1 cellular context compared by ENCODE assay signal in genomic region chr7:91137447-91137846, GRCh38.
TF ChIP-seq lines count a peak whose summit lies in the region.

No MANE protein-coding gene starts in this region.

TF ChIP-seq in WTC11, 78 proteins besides CTCF, POLR2A, EP300 and RAD21 (continued from another document):
- TF ChIP-seq OVOL2 (CRISPR knock-in tag; IDR thresholded peaks at IDR 0.05; ENCODE audit: borderline replicate concordance): no peak
- no peak for TF ChIP-seq CREM (CRISPR knock-in tag; IDR thresholded peaks at IDR 0.05)
- no peak for TF ChIP-seq ATF6 (CRISPR knock-in tag; IDR thresholded peaks at IDR 0.05)
- TF ChIP-seq SOX15 (CRISPR knock-in tag; IDR thresholded peaks at IDR 0.05): no peak
- TF ChIP-seq E2F1 (CRISPR knock-in tag; IDR thresholded peaks at IDR 0.05): no peak
- TF ChIP-seq CREB1 (CRISPR knock-in tag; IDR thresholded peaks at IDR 0.05): no peak
- TF ChIP-seq HMGA2 (CRISPR knock-in tag; IDR thresholded peaks at IDR 0.05): no peak
- TF ChIP-seq, protein P1, sequence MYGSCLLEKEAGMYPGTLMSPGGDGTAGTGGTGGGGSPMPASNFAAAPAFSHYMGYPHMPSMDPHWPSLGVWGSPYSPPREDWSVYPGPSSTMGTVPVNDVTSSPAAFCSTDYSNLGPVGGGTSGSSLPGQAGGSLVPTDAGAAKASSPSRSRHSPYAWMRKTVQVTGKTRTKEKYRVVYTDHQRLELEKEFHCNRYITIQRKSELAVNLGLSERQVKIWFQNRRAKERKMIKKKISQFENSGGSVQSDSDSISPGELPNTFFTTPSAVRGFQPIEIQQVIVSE (CRISPR knock-in tag; IDR thresholded peaks at IDR 0.05; ENCODE audit: borderline replicate concordance): no peak
- TF ChIP-seq, protein P2, sequence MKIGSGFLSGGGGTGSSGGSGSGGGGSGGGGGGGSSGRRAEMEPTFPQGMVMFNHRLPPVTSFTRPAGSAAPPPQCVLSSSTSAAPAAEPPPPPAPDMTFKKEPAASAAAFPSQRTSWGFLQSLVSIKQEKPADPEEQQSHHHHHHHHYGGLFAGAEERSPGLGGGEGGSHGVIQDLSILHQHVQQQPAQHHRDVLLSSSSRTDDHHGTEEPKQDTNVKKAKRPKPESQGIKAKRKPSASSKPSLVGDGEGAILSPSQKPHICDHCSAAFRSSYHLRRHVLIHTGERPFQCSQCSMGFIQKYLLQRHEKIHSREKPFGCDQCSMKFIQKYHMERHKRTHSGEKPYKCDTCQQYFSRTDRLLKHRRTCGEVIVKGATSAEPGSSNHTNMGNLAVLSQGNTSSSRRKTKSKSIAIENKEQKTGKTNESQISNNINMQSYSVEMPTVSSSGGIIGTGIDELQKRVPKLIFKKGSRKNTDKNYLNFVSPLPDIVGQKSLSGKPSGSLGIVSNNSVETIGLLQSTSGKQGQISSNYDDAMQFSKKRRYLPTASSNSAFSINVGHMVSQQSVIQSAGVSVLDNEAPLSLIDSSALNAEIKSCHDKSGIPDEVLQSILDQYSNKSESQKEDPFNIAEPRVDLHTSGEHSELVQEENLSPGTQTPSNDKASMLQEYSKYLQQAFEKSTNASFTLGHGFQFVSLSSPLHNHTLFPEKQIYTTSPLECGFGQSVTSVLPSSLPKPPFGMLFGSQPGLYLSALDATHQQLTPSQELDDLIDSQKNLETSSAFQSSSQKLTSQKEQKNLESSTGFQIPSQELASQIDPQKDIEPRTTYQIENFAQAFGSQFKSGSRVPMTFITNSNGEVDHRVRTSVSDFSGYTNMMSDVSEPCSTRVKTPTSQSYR (CRISPR knock-in tag; IDR thresholded peaks at IDR 0.05): no peak
